33 cellular contexts compared by ENCODE assay signal in the genomic region with DNA sequence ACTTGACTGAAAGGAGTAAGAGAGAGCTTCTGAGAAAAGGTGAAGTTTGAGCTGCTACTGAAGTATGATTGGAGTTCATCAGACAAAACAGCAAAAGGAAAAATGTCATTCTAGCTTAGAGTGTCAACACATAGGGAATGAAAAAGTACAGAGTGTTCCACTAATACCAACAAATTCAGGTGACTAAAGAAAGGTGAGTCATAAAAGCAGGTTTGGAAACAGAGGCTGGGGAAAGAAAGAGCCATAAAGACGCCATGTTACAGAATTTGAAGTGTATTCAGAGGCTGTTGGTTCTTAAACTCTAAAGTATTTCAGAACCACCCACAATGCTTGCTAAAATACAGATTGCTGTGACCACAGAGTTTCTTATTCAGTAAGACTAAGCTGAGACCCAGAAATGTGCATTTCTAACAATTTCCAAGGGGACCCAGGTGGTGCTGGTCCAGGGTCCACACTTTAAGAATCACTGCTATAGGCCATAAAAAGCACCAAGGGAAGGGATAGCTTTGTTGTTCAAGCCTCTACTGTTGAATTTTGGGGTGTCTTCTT.
"Had no signal": no experiment of that assay in that cellular context is flagged by ENCODE, and none has a peak within 500 bp of the region (broad histone marks: within the 10 kb centered on the region; RNA-seq: fewer than 3 reads in every experiment).

No MANE protein-coding gene starts in this region.

- H3K27me3 ChIP-seq: colonic mucosa, neutrophil, ovary, stomach, thyroid gland, upper lobe of left lung, vagina had no signal

- H3K27ac Mint-ChIP-seq: activated CD4-positive, alpha-beta memory T cell treated with anti-CD3 and anti-CD28 coated beads, Interleukin-2, amount 10 ng/mL, durations not matched to agents 7 days and 5 days; activated CD4-positive, alpha-beta T cell treated with anti-CD3 and anti-CD28 coated beads, Interleukin-2, amount 10 ng/mL, durations not matched to agents 24 days and 14 days; immature natural killer cell; nephron; T-helper 1 cell treated with Interleukin-12 subunit alpha and Interleukin-12 subunit beta and Interleukin-4 antibody, amounts not matched to agents 30 μg/mL and 1 μg/mL, for 36 hours had no signal

- DNase-seq: activated CD4-positive, alpha-beta memory T cell treated with anti-CD3 and anti-CD28 coated beads, Interleukin-2, amount 10 ng/mL, durations not matched to agents 7 days and 5 days; activated CD4-positive, alpha-beta T cell treated with anti-CD3 and anti-CD28 coated beads, Interleukin-2, amount 10 ng/mL, durations not matched to agents 24 days and 14 days; activated CD8-positive, alpha-beta memory T cell treated with anti-CD3 and anti-CD28 coated beads, Interleukin-2, amount 50 U/mL, for 48 hours; activated gamma-delta T cell; activated naive CD4-positive, alpha-beta T cell treated with anti-CD3 and anti-CD28 coated beads, Interleukin-2, amount 50 U/mL, for 16 hours; amniotic stem cell; cerebellar nuclear complex; colonic mucosa; foreskin fibroblast; head of caudate nucleus; hypothalamus; immature natural killer cell; kidney; left colon; mammary epithelial cell; ovary; retina; stimulated activated CD4-positive, alpha-beta T cell treated with anti-CD3 and anti-CD28 coated beads, Interleukin-12 subunit alpha, Interleukin-12 subunit beta, amount 100 ng/mL, for 4 hours; stimulated activated CD4-positive, alpha-beta T cell treated with anti-CD3 and anti-CD28 coated beads, Interleukin-4, amount 100 ng/mL, for 1 hour; stomach; T1000; thyroid gland; upper lobe of left lung; WERI-Rb-1 had no signal

- H3K36me3 Mint-ChIP-seq: immature natural killer cell had no signal

- H3K36me3 ChIP-seq: colonic mucosa, neutrophil, ovary, prostate gland, stomach, thyroid gland, vagina, WERI-Rb-1 had no signal

- H3K4me1 ChIP-seq: colonic mucosa, prostate gland, stomach, thyroid gland, upper lobe of left lung, vagina had no signal

- H3K4me3 ChIP-seq: colonic mucosa, ovary, prostate gland, skin epidermis, stomach, thyroid gland, upper lobe of left lung, vagina had no signal

- H3K27ac ChIP-seq: colonic mucosa, neutrophil, ovary, skin epidermis, stomach, thyroid gland, upper lobe of left lung, vagina, WERI-Rb-1 had no signal

- H3K4me3 Mint-ChIP-seq: activated CD4-positive, alpha-beta memory T cell treated with anti-CD3 and anti-CD28 coated beads, Interleukin-2, amount 10 ng/mL, durations not matched to agents 7 days and 5 days; activated CD4-positive, alpha-beta T cell treated with anti-CD3 and anti-CD28 coated beads, Interleukin-2, amount 10 ng/mL, durations not matched to agents 24 days and 14 days; immature natural killer cell; nephron; T-helper 1 cell treated with Interleukin-12 subunit alpha and Interleukin-12 subunit beta and Interleukin-4 antibody, amounts not matched to agents 30 μg/mL and 1 μg/mL, for 36 hours had no signal

- ATAC-seq: activated CD4-positive, CD25-positive, alpha-beta regulatory T cell treated with anti-CD3 and anti-CD28 coated beads, Interleukin-2, amount 50 U/mL, for 24 hours; esophagus mucosa; left colon; sciatic nerve had no signal

- H3K9me3 ChIP-seq: colonic mucosa, neutrophil, ovary, prostate gland, stomach, thyroid gland, upper lobe of left lung, vagina had no signal

- H3K4me1 Mint-ChIP-seq: activated CD4-positive, alpha-beta memory T cell treated with anti-CD3 and anti-CD28 coated beads, Interleukin-2, amount 10 ng/mL, durations not matched to agents 7 days and 5 days; immature natural killer cell; nephron had no signal

- H3K27me3 Mint-ChIP-seq: activated CD4-positive, alpha-beta memory T cell treated with anti-CD3 and anti-CD28 coated beads, Interleukin-2, amount 10 ng/mL, durations not matched to agents 7 days and 5 days; activated CD4-positive, alpha-beta T cell treated with anti-CD3 and anti-CD28 coated beads, Interleukin-2, amount 10 ng/mL, durations not matched to agents 24 days and 14 days had no signal

- H3K9me3 Mint-ChIP-seq: activated CD4-positive, alpha-beta memory T cell treated with anti-CD3 and anti-CD28 coated beads, Interleukin-2, amount 10 ng/mL, durations not matched to agents 7 days and 5 days; activated CD4-positive, alpha-beta T cell treated with anti-CD3 and anti-CD28 coated beads, Interleukin-2, amount 10 ng/mL, durations not matched to agents 24 days and 14 days; immature natural killer cell; nephron; T-helper 1 cell treated with Interleukin-12 subunit alpha and Interleukin-12 subunit beta and Interleukin-4 antibody, amounts not matched to agents 30 μg/mL and 1 μg/mL, for 36 hours had no signal
